1 cellular context compared by ENCODE assay signal in genomic region chr1:31027693-31028526, GRCh38.
TF ChIP-seq lines count a peak whose summit lies in the region.

No MANE protein-coding gene starts in this region.

TF ChIP-seq in K562, 482 proteins besides CTCF, POLR2A, EP300 and RAD21 (continued from another document):
- TF ChIP-seq MEF2A (IDR thresholded peaks at IDR 0.05; ENCODE audit: control insufficient read depth, low read depth, low read length) (peak; percentile 96), TFAM (CRISPR knock-in tag; conservative IDR thresholded peaks at IDR 0.05) (no peak), NFE2L1 (tag; IDR thresholded peaks at IDR 0.05; ENCODE audit: borderline replicate concordance, low read depth) (no peak), KDM2B (CRISPR knock-in tag; IDR thresholded peaks at IDR 0.05) (no peak), ZNF695 (CRISPR knock-in tag; IDR thresholded peaks at IDR 0.05) (no peak), ZNF134 (CRISPR knock-in tag; conservative IDR thresholded peaks at IDR 0.05) (0 out of 2 replicates have a peak, but pooled peaks have one; percentile 13), PCBP2 (IDR thresholded peaks at IDR 0.05; ENCODE audit: low read depth, low read length, poor library complexity, severe bottlenecking) (no peak), TBL1XR1 (IDR thresholded peaks at IDR 0.05; ENCODE audit: low read length in 2 of 2) (no peak), TEAD4 (IDR thresholded peaks at IDR 0.05; ENCODE audit: low read length) (peak; percentile 32; the same call in 1 of the 2 replicates), TEAD4 (CRISPR knock-in tag; IDR thresholded peaks at IDR 0.05; ENCODE audit: borderline replicate concordance) (no peak), PREB (CRISPR knock-in tag; IDR thresholded peaks at IDR 0.05) (no peak), MIER1 (IDR thresholded peaks at IDR 0.05; ENCODE audit: low read depth) (no peak), SREBF2 (CRISPR knock-in tag; IDR thresholded peaks at IDR 0.05) (no peak), PKNOX1 (IDR thresholded peaks at IDR 0.05) (0 out of 2 replicates have a peak, but pooled peaks have one; percentile 13), FOXA1 (IDR thresholded peaks at IDR 0.05; ENCODE audit: borderline replicate concordance) (no peak), ZNF184 (CRISPR knock-in tag; IDR thresholded peaks at IDR 0.05) (no peak), YBX1 (IDR thresholded peaks at IDR 0.05) (no peak)
- TF ChIP-seq, protein P1, sequence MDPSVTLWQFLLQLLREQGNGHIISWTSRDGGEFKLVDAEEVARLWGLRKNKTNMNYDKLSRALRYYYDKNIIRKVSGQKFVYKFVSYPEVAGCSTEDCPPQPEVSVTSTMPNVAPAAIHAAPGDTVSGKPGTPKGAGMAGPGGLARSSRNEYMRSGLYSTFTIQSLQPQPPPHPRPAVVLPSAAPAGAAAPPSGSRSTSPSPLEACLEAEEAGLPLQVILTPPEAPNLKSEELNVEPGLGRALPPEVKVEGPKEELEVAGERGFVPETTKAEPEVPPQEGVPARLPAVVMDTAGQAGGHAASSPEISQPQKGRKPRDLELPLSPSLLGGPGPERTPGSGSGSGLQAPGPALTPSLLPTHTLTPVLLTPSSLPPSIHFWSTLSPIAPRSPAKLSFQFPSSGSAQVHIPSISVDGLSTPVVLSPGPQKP (CRISPR knock-in tag; IDR thresholded peaks at IDR 0.05): no peak
- TF ChIP-seq, protein P2, sequence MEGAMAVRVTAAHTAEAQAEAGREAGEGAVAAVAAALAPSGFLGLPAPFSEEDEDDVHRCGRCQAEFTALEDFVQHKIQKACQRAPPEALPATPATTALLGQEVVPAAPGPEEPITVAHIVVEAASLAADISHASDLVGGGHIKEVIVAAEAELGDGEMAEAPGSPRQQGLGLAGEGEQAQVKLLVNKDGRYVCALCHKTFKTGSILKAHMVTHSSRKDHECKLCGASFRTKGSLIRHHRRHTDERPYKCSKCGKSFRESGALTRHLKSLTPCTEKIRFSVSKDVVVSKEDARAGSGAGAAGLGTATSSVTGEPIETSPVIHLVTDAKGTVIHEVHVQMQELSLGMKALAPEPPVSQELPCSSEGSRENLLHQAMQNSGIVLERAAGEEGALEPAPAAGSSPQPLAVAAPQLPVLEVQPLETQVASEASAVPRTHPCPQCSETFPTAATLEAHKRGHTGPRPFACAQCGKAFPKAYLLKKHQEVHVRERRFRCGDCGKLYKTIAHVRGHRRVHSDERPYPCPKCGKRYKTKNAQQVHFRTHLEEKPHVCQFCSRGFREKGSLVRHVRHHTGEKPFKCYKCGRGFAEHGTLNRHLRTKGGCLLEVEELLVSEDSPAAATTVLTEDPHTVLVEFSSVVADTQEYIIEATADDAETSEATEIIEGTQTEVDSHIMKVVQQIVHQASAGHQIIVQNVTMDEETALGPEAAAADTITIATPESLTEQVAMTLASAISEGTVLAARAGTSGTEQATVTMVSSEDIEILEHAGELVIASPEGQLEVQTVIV (CRISPR knock-in tag; IDR thresholded peaks at IDR 0.05; ENCODE audit: borderline replicate concordance): no peak
- TF ChIP-seq, protein P3, sequence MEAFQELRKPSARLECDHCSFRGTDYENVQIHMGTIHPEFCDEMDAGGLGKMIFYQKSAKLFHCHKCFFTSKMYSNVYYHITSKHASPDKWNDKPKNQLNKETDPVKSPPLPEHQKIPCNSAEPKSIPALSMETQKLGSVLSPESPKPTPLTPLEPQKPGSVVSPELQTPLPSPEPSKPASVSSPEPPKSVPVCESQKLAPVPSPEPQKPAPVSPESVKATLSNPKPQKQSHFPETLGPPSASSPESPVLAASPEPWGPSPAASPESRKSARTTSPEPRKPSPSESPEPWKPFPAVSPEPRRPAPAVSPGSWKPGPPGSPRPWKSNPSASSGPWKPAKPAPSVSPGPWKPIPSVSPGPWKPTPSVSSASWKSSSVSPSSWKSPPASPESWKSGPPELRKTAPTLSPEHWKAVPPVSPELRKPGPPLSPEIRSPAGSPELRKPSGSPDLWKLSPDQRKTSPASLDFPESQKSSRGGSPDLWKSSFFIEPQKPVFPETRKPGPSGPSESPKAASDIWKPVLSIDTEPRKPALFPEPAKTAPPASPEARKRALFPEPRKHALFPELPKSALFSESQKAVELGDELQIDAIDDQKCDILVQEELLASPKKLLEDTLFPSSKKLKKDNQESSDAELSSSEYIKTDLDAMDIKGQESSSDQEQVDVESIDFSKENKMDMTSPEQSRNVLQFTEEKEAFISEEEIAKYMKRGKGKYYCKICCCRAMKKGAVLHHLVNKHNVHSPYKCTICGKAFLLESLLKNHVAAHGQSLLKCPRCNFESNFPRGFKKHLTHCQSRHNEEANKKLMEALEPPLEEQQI (IDR thresholded peaks at IDR 0.05): no peak
